ENCODE assay signal across 1 cellular context in genomic region chr14:22821193-22822016, GRCh38.
A peak's percentile ranks its signal among the peaks of the same experiment; 100 is the strongest.
TF ChIP-seq lines count a peak whose summit lies in the region.

No MANE protein-coding gene starts in this region.

TF ChIP-seq in HepG2, 621 proteins besides CTCF, POLR2A, EP300 and RAD21 (continued from another document and continues in another):
- TF ChIP-seq HMGXB4 (CRISPR knock-in tag; IDR thresholded peaks at IDR 0.05; ENCODE audit: borderline replicate concordance in 1 of 2, low read depth in 1 of 2) (peak; percentile 71 to 89; a peak in 2 of 4 replicates), DMAP1 (CRISPR knock-in tag; IDR thresholded peaks at IDR 0.05) (peak; percentile 72; the same call in 1 of the 2 replicates), MZF1 (CRISPR knock-in tag; IDR thresholded peaks at IDR 0.05; ENCODE audit: borderline replicate concordance) (no peak), SKIL (CRISPR knock-in tag; IDR thresholded peaks at IDR 0.05; ENCODE audit: borderline replicate concordance) (no peak), NRL (CRISPR knock-in tag; IDR thresholded peaks at IDR 0.05; ENCODE audit: borderline replicate concordance) (peak; percentile 95; the same call in 1 of the 2 replicates), PTBP1 (IDR thresholded peaks at IDR 0.05; ENCODE audit: low read depth, low read length, poor library complexity, severe bottlenecking) (no peak), MEIS1 (CRISPR knock-in tag; IDR thresholded peaks at IDR 0.05; ENCODE audit: borderline replicate concordance) (peak; percentile 84; the same call in 1 of the 2 replicates), CREBL2 (CRISPR knock-in tag; IDR thresholded peaks at IDR 0.05; ENCODE audit: borderline replicate concordance) (peak; percentile 89; the same call in 1 of the 2 replicates), RFXAP (CRISPR knock-in tag; IDR thresholded peaks at IDR 0.05; ENCODE audit: borderline replicate concordance) (peak; percentile 73; the same call in 1 of the 2 replicates), SSRP1 (CRISPR knock-in tag; IDR thresholded peaks at IDR 0.05) (no peak; the same call in 1 of the 2 replicates), PPARG (CRISPR knock-in tag; conservative IDR thresholded peaks at IDR 0.05) (no peak), SRSF4 (IDR thresholded peaks at IDR 0.05; ENCODE audit: low read depth, low read length, poor library complexity, severe bottlenecking) (no peak), ZSCAN29 (CRISPR knock-in tag; conservative IDR thresholded peaks at IDR 0.05) (peak; percentile 80; the same call in 1 of the 2 replicates), ZNF18 (CRISPR knock-in tag; IDR thresholded peaks at IDR 0.05; ENCODE audit: insufficient replicate concordance) (peak; percentile 4), SMARCC2 (IDR thresholded peaks at IDR 0.05) (no peak), HNF1B (CRISPR knock-in tag; IDR thresholded peaks at IDR 0.05) (peak; percentile 69), MXI1 (IDR thresholded peaks at IDR 0.05; ENCODE audit: borderline replicate concordance, low read depth, low read length) (no peak), BRCA1 (CRISPR knock-in tag; IDR thresholded peaks at IDR 0.05) (0 out of 2 replicates have a peak, but pooled peaks have one; percentile 61), HNRNPK (IDR thresholded peaks at IDR 0.05; ENCODE audit: low read depth, low read length, poor library complexity, severe bottlenecking) (no peak), HNRNPLL (IDR thresholded peaks at IDR 0.05; ENCODE audit: low read depth, low read length, poor library complexity, severe bottlenecking) (no peak), ZNF160 (CRISPR knock-in tag; IDR thresholded peaks at IDR 0.05) (peak; percentile 69; the same call in 1 of the 2 replicates), HMGXB3 (CRISPR knock-in tag; IDR thresholded peaks at IDR 0.05; ENCODE audit: borderline replicate concordance) (peak; percentile 86), ZNF350 (CRISPR knock-in tag; IDR thresholded peaks at IDR 0.05; ENCODE audit: borderline replicate concordance, low read depth) (peak; percentile 90), ZNF7 (CRISPR knock-in tag; IDR thresholded peaks at IDR 0.05) (peak; percentile 46; the same call in 1 of the 2 replicates), PHF20 (CRISPR knock-in tag; IDR thresholded peaks at IDR 0.05) (peak; percentile 42; the same call in 1 of the 2 replicates), ZNF205 (CRISPR knock-in tag; IDR thresholded peaks at IDR 0.05) (peak; percentile 24; the same call in 1 of the 2 replicates), ZBTB34 (CRISPR knock-in tag; IDR thresholded peaks at IDR 0.05) (no peak), ZBTB26 (CRISPR knock-in tag; IDR thresholded peaks at IDR 0.05; ENCODE audit: borderline replicate concordance) (peak; percentile 95), ZFX (CRISPR knock-in tag; IDR thresholded peaks at IDR 0.05; ENCODE audit: low read depth) (peak; percentile 38), ZBED4 (CRISPR knock-in tag; IDR thresholded peaks at IDR 0.05; ENCODE audit: borderline replicate concordance) (peak; percentile 76; the same call in 1 of the 2 replicates), ZNF124 (CRISPR knock-in tag; IDR thresholded peaks at IDR 0.05) (0 out of 2 replicates have a peak, but pooled peaks have one; percentile 44), ZNF383 (CRISPR knock-in tag; IDR thresholded peaks at IDR 0.05; ENCODE audit: borderline replicate concordance) (no peak), KDM6A (CRISPR knock-in tag; IDR thresholded peaks at IDR 0.05; ENCODE audit: low read depth) (no peak; the same call in 1 of the 2 replicates), ZBTB25 (CRISPR knock-in tag; IDR thresholded peaks at IDR 0.05) (peak; percentile 63; the same call in 1 of the 2 replicates)
